8 cellular contexts compared by ENCODE assay signal in genomic region chr1:225468270-225469020, GRCh38. TPM values are rescaled to one million over a fixed set of nuclear protein-coding genes. Genes with fewer than 3 reads are reported as not detected.
DNase-seq lines count a peak whose midpoint lies in the region; ATAC-seq and TF ChIP-seq lines count a peak whose summit lies in the region.

No MANE protein-coding gene starts in this region.

- H3K4me2 ChIP-seq in DOHH2 (ENCODE audit: low read length) (peak overlapping the region; percentile 98), osteoblast (ENCODE audit: insufficient read depth, low read length) (no peak overlapping the region)

- no peak overlapping the region for H3K27ac Mint-ChIP-seq in progenitor cell of endocrine pancreas

- H3K4me1 ChIP-seq in DOHH2 (ENCODE audit: control insufficient read depth, low read length) = peaks cover 25% of the 10 kb centered on the region
- peaks cover 1% of the 10 kb centered on the region for H3K4me1 ChIP-seq in colonic mucosa
- peaks cover 13% of the 10 kb centered on the region for H3K4me1 ChIP-seq in osteoblast (ENCODE audit: insufficient read depth, low read length)

- H3K4me3 Mint-ChIP-seq in progenitor cell of endocrine pancreas (ENCODE audit: low read depth) = no peak overlapping the region

- no peaks in the 10 kb centered on the region for H3K9me3 ChIP-seq in DOHH2 (ENCODE audit: control insufficient read depth, insufficient read depth, low read length)
- no peaks in the 10 kb centered on the region for H3K9me3 ChIP-seq in KOPT-K1 (ENCODE audit: insufficient read depth, low read length, poor library complexity, severe bottlenecking)
- H3K9me3 ChIP-seq in colonic mucosa = no peaks in the 10 kb centered on the region
- no peaks in the 10 kb centered on the region for H3K9me3 ChIP-seq in osteoblast (ENCODE audit: low read depth, low read length)

- H3K36me3 Mint-ChIP-seq in progenitor cell of endocrine pancreas (ENCODE audit: insufficient read depth) = no peaks in the 10 kb centered on the region

- intact Hi-C loops in colonic mucosa (cut with DNase I) = no loop called here

- no peaks in the 10 kb centered on the region for H3K79me2 ChIP-seq in DOHH2 (ENCODE audit: control insufficient read depth, low read length)
- H3K79me2 ChIP-seq in osteoblast (ENCODE audit: insufficient read depth, low read length) = no peaks in the 10 kb centered on the region

- no peaks in the 10 kb centered on the region for H3F3A ChIP-seq in DOHH2 (ENCODE audit: control insufficient read depth, insufficient read depth)

- DNase-seq in colonic mucosa (no peak), osteoblast (ENCODE audit: insufficient read length, low spot score, missing footprints) (peak; percentile 61), NCI-H2107 (lab: John Stamatoyannopoulos, UW) (no peak), erythroblast (lab: John Stamatoyannopoulos, UW) (no peak), progenitor cell of endocrine pancreas (ENCODE audit: low spot score, unreplicated experiment) (no peak)

- H3K27me3 Mint-ChIP-seq in progenitor cell of endocrine pancreas = peaks cover 3% of the 10 kb centered on the region

- H3K9me2 ChIP-seq in DOHH2 (replicated peaks; ENCODE audit: control insufficient read depth, low read length) = no peaks in the 10 kb centered on the region

- no peak overlapping the region for H2AFZ ChIP-seq in osteoblast (ENCODE audit: low read length)

- TF ChIP-seq POLR2A in erythroblast (IDR thresholded peaks at IDR 0.05; ENCODE audit: low read length) = no peak

- H4K20me1 ChIP-seq in DOHH2 (ENCODE audit: control insufficient read depth, insufficient read depth, low read depth, low read length) (no peaks in the 10 kb centered on the region), osteoblast (ENCODE audit: insufficient read depth, low read length) (no peaks in the 10 kb centered on the region)

- ATAC-seq in HG02642 (IDR thresholded peaks at IDR 0.05; ENCODE audit: poor library complexity, unreplicated experiment) = no peak

- H3K4me3 ChIP-seq in DOHH2 (ENCODE audit: low read length) (peak overlapping the region; percentile 89), colonic mucosa (peak overlapping the region; percentile 27), osteoblast (ENCODE audit: insufficient read depth, low read length) (no peak overlapping the region)

- no peaks in the 10 kb centered on the region for H3K36me3 ChIP-seq in DOHH2 (ENCODE audit: control insufficient read depth, low read length)
- no peaks in the 10 kb centered on the region for H3K36me3 ChIP-seq in KOPT-K1 (ENCODE audit: insufficient read depth, low read length)
- no peaks in the 10 kb centered on the region for H3K36me3 ChIP-seq in colonic mucosa
- no peaks in the 10 kb centered on the region for H3K36me3 ChIP-seq in osteoblast (ENCODE audit: insufficient read depth, low read length)

- TF ChIP-seq CTCF in DOHH2 (IDR thresholded peaks at IDR 0.05; ENCODE audit: low read depth, low read length, poor library complexity, severe bottlenecking) (no peak), colonic mucosa (IDR thresholded peaks at IDR 0.05) (no peak), osteoblast (IDR thresholded peaks at IDR 0.05; ENCODE audit: extremely low read depth, low read depth, low read length) (no peak), progenitor cell of endocrine pancreas (IDR thresholded peaks at IDR 0.05; ENCODE audit: unreplicated experiment) (no peak)

- peak overlapping the region; percentile 15 to 41 for H3K9ac ChIP-seq in colonic mucosa (ENCODE audit: low read depth in 2 of 2, low read length in 2 of 2)

- H3K27me3 ChIP-seq in DOHH2 (ENCODE audit: control insufficient read depth, low read length) (no peaks in the 10 kb centered on the region), colonic mucosa (no peaks in the 10 kb centered on the region), osteoblast (ENCODE audit: insufficient read depth, low read length) (no peaks in the 10 kb centered on the region)

- H3K4me1 Mint-ChIP-seq in progenitor cell of endocrine pancreas (ENCODE audit: low read depth) = peaks cover 3% of the 10 kb centered on the region

- H3K27ac ChIP-seq in DOHH2 (ENCODE audit: low read depth, low read length) (peak overlapping the region; percentile 80; the same call in 1 of the 2 replicates), KOPT-K1 (ENCODE audit: low read depth, low read length, poor library complexity, severe bottlenecking) (peak overlapping the region; percentile 97), colonic mucosa (peak overlapping the region; percentile 84), osteoblast (ENCODE audit: low read depth, low read length) (no peak overlapping the region)

- H3K9me3 Mint-ChIP-seq in progenitor cell of endocrine pancreas (ENCODE audit: low read depth) = no peaks in the 10 kb centered on the region

RNA-seq across cellular contexts. Expression of gene LBR, which starts 40.6 kb away (rescaled TPM):
- 100 to 1,000 TPM; 111 to 147 TPM for total RNA-seq in colonic mucosa
- 25.3 and 30.4 TPM in 2 replicates for total RNA-seq in osteoblast
- total RNA-seq in progenitor cell of endocrine pancreas = 116 and 124 TPM in 2 replicates
